10 cellular contexts compared by ENCODE assay signal in the genomic region with DNA sequence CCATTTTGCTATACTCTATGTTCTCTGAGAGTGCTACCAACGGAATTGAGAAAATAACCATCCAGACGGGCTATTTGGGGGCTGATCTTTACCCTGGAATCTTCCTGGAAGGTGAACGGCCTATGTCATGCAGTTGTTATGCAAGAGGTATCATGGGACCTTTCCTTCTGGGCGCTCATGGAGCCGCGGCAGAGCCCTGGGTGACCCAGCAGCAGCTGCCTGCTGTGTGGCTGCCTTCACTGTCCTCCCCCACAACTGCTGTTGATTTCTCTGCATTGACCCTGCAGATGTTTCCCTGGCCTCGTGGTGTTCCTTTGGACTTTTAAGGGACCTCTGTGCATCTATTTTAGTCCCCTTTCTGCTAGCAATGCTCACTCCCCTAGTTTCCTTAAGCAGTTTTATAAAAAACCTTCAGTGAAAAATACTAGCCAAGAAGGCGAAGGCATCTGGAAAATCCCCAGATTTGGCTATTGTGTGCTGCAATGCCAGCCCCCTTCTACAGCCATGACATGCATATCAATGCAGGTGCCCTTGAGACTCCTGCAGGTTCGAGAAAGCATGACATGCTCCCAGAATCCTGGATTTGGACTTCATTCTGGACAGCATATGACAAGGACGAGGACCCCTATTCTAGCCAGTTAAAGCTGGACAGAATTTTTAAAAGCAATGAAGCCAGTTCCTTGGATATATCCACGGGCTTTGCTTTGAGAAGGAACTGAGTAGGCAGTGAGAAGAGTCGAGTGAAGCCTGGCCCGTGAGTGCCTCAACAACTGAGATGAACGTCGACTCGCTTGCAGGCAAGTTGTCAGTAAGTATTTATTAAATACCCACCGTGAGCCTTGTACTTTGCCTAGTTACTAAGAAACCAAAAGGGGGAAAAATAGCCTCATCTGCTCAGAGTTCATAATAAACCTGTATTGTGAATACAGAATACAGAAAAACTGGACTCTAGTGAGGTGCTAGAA. TPM values are rescaled to one million over a fixed set of nuclear protein-coding genes. Genes with fewer than 3 reads are reported as not detected.
DNase-seq lines count a peak whose midpoint lies in the region; ATAC-seq and TF ChIP-seq lines count a peak whose summit lies in the region.
"Had no signal": no experiment of that assay in that cellular context is flagged by ENCODE, and none has a peak within 500 bp of the region (broad histone marks: within the 10 kb centered on the region; RNA-seq: fewer than 3 reads in every experiment).

A gene with protein sequence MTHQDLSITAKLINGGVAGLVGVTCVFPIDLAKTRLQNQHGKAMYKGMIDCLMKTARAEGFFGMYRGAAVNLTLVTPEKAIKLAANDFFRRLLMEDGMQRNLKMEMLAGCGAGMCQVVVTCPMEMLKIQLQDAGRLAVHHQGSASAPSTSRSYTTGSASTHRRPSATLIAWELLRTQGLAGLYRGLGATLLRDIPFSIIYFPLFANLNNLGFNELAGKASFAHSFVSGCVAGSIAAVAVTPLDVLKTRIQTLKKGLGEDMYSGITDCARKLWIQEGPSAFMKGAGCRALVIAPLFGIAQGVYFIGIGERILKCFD (plus strand): TSS at position 593 of the 965 bp plus-strand sequence. CDS start 16,447 bp downstream, outside the sequence.

- H3K27me3 Mint-ChIP-seq in neural crest cell (ENCODE audit: low read depth), result no peaks in the 10 kb centered on the region

- TF ChIP-seq CTCF in fibroblast of villous mesenchyme (IDR thresholded peaks at IDR 0.05; ENCODE audit: insufficient read depth, low read depth, low read length), result peak; percentile 5
- TF ChIP-seq CTCF in neural crest cell (conservative IDR thresholded peaks at IDR 0.05), result peak; percentile 43

- peak within 1 kb of the TSS; percentile 36 for H3K27ac Mint-ChIP-seq in neural crest cell (ENCODE audit: unreplicated experiment)
- H3K27ac Mint-ChIP-seq: B cell had no signal

- intact Hi-C loops in Right ventricle myocardium inferior (cut with DNase I) (loop anchor here (2.0 kb wide), 1 partner anchor 76 kb away; a partner anchor contains a TSS), cardiac septum (cut with DNase I) (loop anchor here (2.0 kb wide), 1 partner anchor 76 kb away; a partner anchor contains a TSS)

- no peaks in the 10 kb centered on the region for H3K9me3 Mint-ChIP-seq in neural crest cell

- H3K4me1 Mint-ChIP-seq in neural crest cell, result peaks cover 22% of the 10 kb centered on the region
- H3K4me1 Mint-ChIP-seq: B cell had no signal

- peaks cover 10% of the 10 kb centered on the region for H3K36me3 Mint-ChIP-seq in neural crest cell (ENCODE audit: low read depth)

- no peak within 1 kb of the TSS for H3K4me3 ChIP-seq in fibroblast of villous mesenchyme (ENCODE audit: low read depth, low read length)

- DNase-seq in Right ventricle myocardium inferior (ENCODE audit: missing footprints) (peak; percentile 78), cardiac septum (ENCODE audit: low spot score) (no peak), fibroblast of villous mesenchyme (ENCODE audit: low read depth) (peak; percentile 86), neural crest cell (ENCODE audit: low read depth, low spot score) (no peak), NOMO-1 treated with DMSO at 0.1 percent for 48 hours (lab: John Stamatoyannopoulos, UW; ENCODE audit: unreplicated experiment) (no peak)
- DNase-seq: activated CD4-positive, alpha-beta T cell treated with anti-CD3 and anti-CD28 coated beads for 48 hours had no signal

- peak within 1 kb of the TSS; percentile 17 for H3K4me3 Mint-ChIP-seq in neural crest cell
- H3K4me3 Mint-ChIP-seq: B cell had no signal

- ATAC-seq in Right ventricle myocardium inferior (peak; percentile 93), HG02870 (IDR thresholded peaks at IDR 0.05; ENCODE audit: unreplicated experiment) (no peak), HG03097 (IDR thresholded peaks at IDR 0.05; ENCODE audit: low FRiP score, unreplicated experiment) (no peak), GM21717 (IDR thresholded peaks at IDR 0.05; ENCODE audit: unreplicated experiment) (no peak)

RNA-seq across cellular contexts. Expression of the gene that starts here (rescaled TPM):
- total RNA-seq in Right ventricle myocardium inferior, result 2.1 TPM
- total RNA-seq in cardiac septum, result 0.11 TPM
- total RNA-seq in fibroblast of villous mesenchyme, result under 0.01 and 0.32 TPM in 2 replicates
- 0.34 and 0.86 TPM in 2 replicates for total RNA-seq in neural crest cell
- total RNA-seq: B cell had no signal

Comparison
In these comparisons a context has a peak if more than half of its experiments do, and no peak if none do; other contexts are left out.
1. Peak in DNase-seq in fibroblast of villous mesenchyme; RNA of the gene not detected or under 1 TPM.